In genomic region chr5:106843812-106844416, GRCh38 we compare ENCODE assay signal across 10 cellular contexts.
A peak's percentile ranks its signal among the peaks of the same experiment; 100 is the strongest.
DNase-seq lines count a peak whose midpoint lies in the region; ATAC-seq, FAIRE-seq and TF ChIP-seq lines count a peak whose summit lies in the region.
"Had no signal": no experiment of that assay in that cellular context is flagged by ENCODE, and none has a peak within 500 bp of the region (broad histone marks: within the 10 kb centered on the region; RNA-seq: fewer than 3 reads in every experiment).

No MANE protein-coding gene starts in this region.

- H4K20me1 ChIP-seq in astrocyte (ENCODE audit: insufficient read depth, low read length), result no peaks in the 10 kb centered on the region

- no peak overlapping the region for H3K9ac ChIP-seq in astrocyte (ENCODE audit: low read length)

- no peaks in the 10 kb centered on the region for H3K4me1 Mint-ChIP-seq in astrocyte (ENCODE audit: low read depth, unreplicated experiment)
- H3K4me1 Mint-ChIP-seq in activated CD8-positive, alpha-beta T cell treated with anti-CD3 and anti-CD28 coated beads for 36 hours (ENCODE audit: low read depth), result no peaks in the 10 kb centered on the region

- no peaks in the 10 kb centered on the region for H3K27me3 Mint-ChIP-seq in astrocyte (ENCODE audit: low read depth, unreplicated experiment)
- H3K27me3 Mint-ChIP-seq in activated CD8-positive, alpha-beta T cell treated with anti-CD3 and anti-CD28 coated beads for 36 hours, result no peaks in the 10 kb centered on the region

- H2AFZ ChIP-seq in astrocyte (ENCODE audit: low read depth, low read length), result no peak overlapping the region

- POLR2A ChIA-PET in activated CD8-positive, alpha-beta T cell treated with anti-CD3 and anti-CD28 coated beads for 36 hours (lab: Charles Lee), result no interaction called here

- H3K4me3 Mint-ChIP-seq in astrocyte (ENCODE audit: unreplicated experiment), result no peak overlapping the region
- H3K4me3 Mint-ChIP-seq in activated CD8-positive, alpha-beta T cell treated with anti-CD3 and anti-CD28 coated beads for 36 hours, result no peak overlapping the region

- no peaks in the 10 kb centered on the region for H3K4me1 ChIP-seq in astrocyte (ENCODE audit: insufficient read depth, low read length)
- no peaks in the 10 kb centered on the region for H3K4me1 ChIP-seq in mucosa of descending colon (ENCODE audit: low read depth)

- no peaks in the 10 kb centered on the region for H3K27me3 ChIP-seq in astrocyte (ENCODE audit: insufficient read depth, low read length)

- TF ChIP-seq CTCF in astrocyte (IDR thresholded peaks at IDR 0.05; ENCODE audit: insufficient read depth, low read depth, low read length) (peak; percentile 15), mucosa of descending colon (IDR thresholded peaks at IDR 0.05) (no peak)
- TF ChIP-seq CTCF in activated CD8-positive, alpha-beta T cell treated with anti-CD3 and anti-CD28 coated beads for 36 hours (IDR thresholded peaks at IDR 0.05), result no peak

- CTCF ChIA-PET in activated CD8-positive, alpha-beta T cell treated with anti-CD3 and anti-CD28 coated beads for 36 hours (lab: Charles Lee), result no interaction called here

- H3K36me3 Mint-ChIP-seq in astrocyte (ENCODE audit: low read depth, unreplicated experiment), result no peaks in the 10 kb centered on the region
- H3K36me3 Mint-ChIP-seq in activated CD8-positive, alpha-beta T cell treated with anti-CD3 and anti-CD28 coated beads for 36 hours (ENCODE audit: low read depth), result no peaks in the 10 kb centered on the region

- no peak overlapping the region for H3K27ac Mint-ChIP-seq in astrocyte (ENCODE audit: unreplicated experiment)
- no peak overlapping the region for H3K27ac Mint-ChIP-seq in activated CD8-positive, alpha-beta T cell treated with anti-CD3 and anti-CD28 coated beads for 36 hours

- intact Hi-C loops in mucosa of descending colon (cut with DNase I, micrococcal nuclease), result no loop called here
- intact Hi-C loops in activated CD8-positive, alpha-beta T cell treated with anti-CD3 and anti-CD28 coated beads for 36 hours (cut with micrococcal nuclease), result no loop called here

- H3K9me3 Mint-ChIP-seq in astrocyte (ENCODE audit: unreplicated experiment), result peaks cover 9% of the 10 kb centered on the region
- peaks cover 2% of the 10 kb centered on the region for H3K9me3 Mint-ChIP-seq in activated CD8-positive, alpha-beta T cell treated with anti-CD3 and anti-CD28 coated beads for 36 hours

- no peak overlapping the region for H3K27ac ChIP-seq in astrocyte (ENCODE audit: low read depth, low read length)

- no peak overlapping the region for H3K4me3 ChIP-seq in astrocyte (ENCODE audit: insufficient read depth, low read depth, low read length)
- H3K4me3 ChIP-seq in mucosa of descending colon, result no peak overlapping the region

- H3K4me2 ChIP-seq in astrocyte (ENCODE audit: low read length), result no peak overlapping the region

- ATAC-seq in GM18502 (IDR thresholded peaks at IDR 0.05; ENCODE audit: poor library complexity, unreplicated experiment) (peak; percentile 71), HG03520 (IDR thresholded peaks at IDR 0.05; ENCODE audit: unreplicated experiment) (peak; percentile 75), mucosa of descending colon (peak; percentile 63), GM21737 (IDR thresholded peaks at IDR 0.05; ENCODE audit: unreplicated experiment) (no peak)
- no peak for ATAC-seq in activated CD8-positive, alpha-beta T cell treated with anti-CD3 and anti-CD28 coated beads for 36 hours

- peak; percentile 14 for DNase-seq in astrocyte (ENCODE audit: low read depth)
- DNase-seq in mucosa of descending colon, result peak in 1 of 3 donors; percentile 14
- DNase-seq in activated CD8-positive, alpha-beta T cell treated with anti-CD3 and anti-CD28 coated beads for 36 hours, result no peak
- no peak for DNase-seq in germinal center (ENCODE audit: low spot score)
- DNase-seq in NCI-H2227 (lab: John Stamatoyannopoulos, UW; ENCODE audit: unreplicated experiment), result no peak
- DNase-seq: NCI-H146, posterior cingulate gyrus had no signal

- FAIRE-seq in astrocyte (lab: Jason Lieb, UNC), result no peak

- H3K9me3 ChIP-seq in astrocyte (ENCODE audit: insufficient read depth, low read depth, low read length) (no peaks in the 10 kb centered on the region), mucosa of descending colon (no peaks in the 10 kb centered on the region)

- no peaks in the 10 kb centered on the region for H3K79me2 ChIP-seq in astrocyte (ENCODE audit: insufficient read depth, low read length)

- no peaks in the 10 kb centered on the region for H3K36me3 ChIP-seq in astrocyte (ENCODE audit: insufficient read depth, low read length)
- H3K36me3 ChIP-seq in mucosa of descending colon (ENCODE audit: low read depth), result no peaks in the 10 kb centered on the region

Comparison
In these comparisons a context has a peak if more than half of its experiments do, and no peak if none do; other contexts are left out.
1. ATAC-seq: peak in GM18502 (single experiment), HG03520 (single experiment) and mucosa of descending colon (single experiment); none in GM21737 (single experiment) and activated CD8-positive, alpha-beta T cell treated with anti-CD3 and anti-CD28 coated beads for 36 hours (single experiment).